In genomic region chr11:114058871-114059277, GRCh38 we compare ENCODE assay signal across 9 cellular contexts. TPM values are rescaled to one million over a fixed set of nuclear protein-coding genes. Genes with fewer than 3 reads are reported as not detected.
A peak's percentile ranks its signal among the peaks of the same experiment; 100 is the strongest.
DNase-seq lines count a peak whose midpoint lies in the region; ATAC-seq and TF ChIP-seq lines count a peak whose summit lies in the region.
"Had no signal": no experiment of that assay in that cellular context is flagged by ENCODE, and none has a peak within 500 bp of the region (broad histone marks: within the 10 kb centered on the region; RNA-seq: fewer than 3 reads in every experiment).

No MANE protein-coding gene starts in this region.

- peak overlapping the region; percentile 80 for H3K4me3 Mint-ChIP-seq in activated CD4-positive, alpha-beta memory T cell treated with anti-CD3 and anti-CD28 coated beads for 36 hours

- POLR2A ChIA-PET in activated CD4-positive, alpha-beta memory T cell treated with anti-CD3 and anti-CD28 coated beads for 36 hours (lab: Charles Lee) = interaction anchor here (2.1 kb wide), 1 partner anchor 125 kb away, joined by 4 read pairs; no protein-coding TSS in a partner anchor

- H3K4me3 ChIP-seq in gastroesophageal sphincter = peak overlapping the region; percentile 55 to 100

- no peaks in the 10 kb centered on the region for H3K9me3 ChIP-seq in gastroesophageal sphincter

- 0% methylated on average over 2 of the region's 25 CpGs; no CpG with 5 or more reads in 1 of the 2 donors for WGBS in gastroesophageal sphincter (ENCODE audit: low coverage in 1 of 2), 2 donors

- no peak for TF ChIP-seq POLR2A in gastroesophageal sphincter (IDR thresholded peaks at IDR 0.05)

- ATAC-seq in gastroesophageal sphincter (no peak), HG03175 (IDR thresholded peaks at IDR 0.05; ENCODE audit: unreplicated experiment) (no peak), GM18502 (IDR thresholded peaks at IDR 0.05; ENCODE audit: poor library complexity, unreplicated experiment) (no peak)

- H3K27me3 ChIP-seq in gastroesophageal sphincter = no peaks in the 10 kb centered on the region

- no peak for TF ChIP-seq CTCF in gastroesophageal sphincter (IDR thresholded peaks at IDR 0.05)

- H3K9me3 Mint-ChIP-seq in activated CD4-positive, alpha-beta memory T cell treated with anti-CD3 and anti-CD28 coated beads for 36 hours = no peaks in the 10 kb centered on the region

- peaks cover 0 to 36% (median 15%) of the 10 kb centered on the region in 3 donors for H3K4me1 ChIP-seq in gastroesophageal sphincter

- H3K27ac ChIP-seq in gastroesophageal sphincter = peak overlapping the region; percentile 84 to 100 (median 100)

- no peak overlapping the region for H3K27ac Mint-ChIP-seq in activated CD4-positive, alpha-beta memory T cell treated with anti-CD3 and anti-CD28 coated beads for 36 hours

- intact Hi-C loops in activated CD4-positive, alpha-beta memory T cell treated with anti-CD3 and anti-CD28 coated beads for 36 hours (cut with micrococcal nuclease) = loop anchor here (1.0 to 5.0 kb wide), 3 partner anchors 14 to 203 kb away; no protein-coding TSS in a partner anchor
- intact Hi-C loops in posterior vena cava (cut with DNase I) = loop anchor here in 1 of 2 donors (5.0 kb wide), 1 partner anchor 123 kb away; no protein-coding TSS in a partner anchor

- H3K4me1 Mint-ChIP-seq in activated CD4-positive, alpha-beta memory T cell treated with anti-CD3 and anti-CD28 coated beads for 36 hours (ENCODE audit: low read depth) = peaks cover 6% of the 10 kb centered on the region

- no peaks in the 10 kb centered on the region for H3K36me3 Mint-ChIP-seq in activated CD4-positive, alpha-beta memory T cell treated with anti-CD3 and anti-CD28 coated beads for 36 hours

- TF ChIP-seq EP300 in gastroesophageal sphincter (IDR thresholded peaks at IDR 0.05) = no peak

- peaks cover 16% of the 10 kb centered on the region for H3K27me3 Mint-ChIP-seq in activated CD4-positive, alpha-beta memory T cell treated with anti-CD3 and anti-CD28 coated beads for 36 hours

- peak; percentile 15 for DNase-seq in DMS153 treated with DMSO at 0.1 percent for 48 hours (lab: John Stamatoyannopoulos, UW; ENCODE audit: unreplicated experiment)
- no peak for DNase-seq in activated CD4-positive, alpha-beta memory T cell treated with anti-CD3 and anti-CD28 coated beads for 36 hours
- DNase-seq in posterior vena cava (ENCODE audit: low spot score) = peak; percentile 83
- no peak for DNase-seq in hippocampal formation (lab: John Stamatoyannopoulos, UW)
- DNase-seq in NCI-H187 (lab: John Stamatoyannopoulos, UW) = no peak

- CTCF ChIA-PET in activated CD4-positive, alpha-beta memory T cell treated with anti-CD3 and anti-CD28 coated beads for 36 hours (lab: Charles Lee) = interaction anchor here (0.6 to 2.9 kb wide), 3 partner anchors 15 to 202 kb away, joined by 3 to 19 read pairs (median 4); no protein-coding TSS in a partner anchor

- H3K36me3 ChIP-seq in gastroesophageal sphincter = peaks cover 0 to 16% of the 10 kb centered on the region in 2 donors

RNA-seq across cellular contexts. Expression of gene ZBTB16, which starts 0.6 kb away (rescaled TPM):
- 1 to 10 TPM; 7.7 to 9.7 TPM for total RNA-seq in activated CD4-positive, alpha-beta memory T cell treated with anti-CD3 and anti-CD28 coated beads for 36 hours
- total RNA-seq in gastroesophageal sphincter (100 to 1,000 TPM; 153 to 284 (median 232) TPM), posterior vena cava (100 to 1,000 TPM; 188 to 208 TPM)
- total RNA-seq: HT1080 had no signal

Comparison
In these comparisons a context has a peak if more than half of its experiments do, and no peak if none do; other contexts are left out.
1. DNase-seq: peak in DMS153 treated with DMSO at 0.1 percent for 48 hours (single experiment) and posterior vena cava (single experiment); none in activated CD4-positive, alpha-beta memory T cell treated with anti-CD3 and anti-CD28 coated beads for 36 hours (single experiment), hippocampal formation (0 of 2) and NCI-H187 (0 of 2).
2. RNA of gene ZBTB16, which starts 0.6 kb away (total RNA-seq): 153 to 284 TPM in gastroesophageal sphincter and 188 to 208 TPM in posterior vena cava; 7.7 to 9.7 TPM in activated CD4-positive, alpha-beta memory T cell treated with anti-CD3 and anti-CD28 coated beads for 36 hours; every median in the first group is over 10 times any median in the second.